Comparison of ENCODE assay signal across 19 cellular contexts in the genomic region with DNA sequence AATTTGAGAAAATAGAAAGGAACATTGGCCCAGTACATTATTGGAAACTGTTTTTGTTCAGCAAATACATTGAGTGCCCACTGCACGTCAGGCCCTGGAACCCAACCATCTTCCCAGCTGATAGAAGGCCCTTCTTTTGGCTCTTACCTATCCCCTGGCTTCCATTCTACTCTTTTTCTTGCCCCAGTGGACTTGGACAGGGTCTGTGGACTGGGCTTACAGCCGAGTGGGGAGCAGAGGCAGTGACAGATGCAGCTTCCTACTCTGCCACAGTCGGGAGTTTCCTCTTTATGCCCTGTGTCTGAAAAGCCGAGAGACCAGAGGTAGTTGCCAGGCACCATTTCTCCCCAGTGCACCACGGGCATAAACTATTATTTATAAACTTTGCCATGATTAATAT.
DNase-seq lines count a peak whose midpoint lies in the region; ATAC-seq, FAIRE-seq and TF ChIP-seq lines count a peak whose summit lies in the region.
"Had no signal": no experiment of that assay in that cellular context is flagged by ENCODE, and none has a peak within 500 bp of the region (broad histone marks: within the 10 kb centered on the region; RNA-seq: fewer than 3 reads in every experiment).

No MANE protein-coding gene starts in this region.

- H3K56ac ChIP-seq in H1 (replicated peaks; ENCODE audit: insufficient read length, low read depth, low read length): no peak overlapping the region

- H4K20me1 ChIP-seq in H1 (replicated peaks in 1 of 2; ENCODE audit: control insufficient read depth in 1 of 2, insufficient read depth in 2 of 2, low read length in 2 of 2): peaks cover 10 to 11% of the 10 kb centered on the region in 2 experiments
- H4K20me1 ChIP-seq in osteoblast (ENCODE audit: insufficient read depth, low read length): peaks cover 5% of the 10 kb centered on the region

- no peak overlapping the region for H2BK15ac ChIP-seq in H1 (ENCODE audit: low read length)

- no peak for TF ChIP-seq RAD21 in H1 (IDR thresholded peaks at IDR 0.05 in 1 of 2, conservative IDR thresholded peaks at IDR 0.05 in 1 of 2; ENCODE audit: low read depth in 2 of 2, low read length in 2 of 2)

- ATAC-seq in HG03039 (IDR thresholded peaks at IDR 0.05; ENCODE audit: unreplicated experiment): no peak
- ATAC-seq: activated CD4-positive, CD25-positive, alpha-beta regulatory T cell treated with anti-CD3 and anti-CD28 coated beads, Interleukin-2, amount 50 U/mL, for 24 hours; stimulated activated naive CD8-positive, alpha-beta T cell treated with anti-CD3 and anti-CD28 coated beads, Interleukin-15, amount 100 ng/mL, for 72 hours had no signal

- no peak for TF ChIP-seq EP300 in H1 (IDR thresholded peaks at IDR 0.05; ENCODE audit: borderline replicate concordance in 1 of 2, low read depth in 2 of 2, low read length in 2 of 2)

- H4K91ac ChIP-seq in H1 (replicated peaks; ENCODE audit: insufficient read length, low read length): no peak overlapping the region

- POLR2A ChIA-PET in H1 (lab: Charles Lee; ENCODE audit: partially characterized antibody): interaction anchor here (0.7 kb wide), 1 partner anchor 39 kb away, joined by 3 read pairs; no protein-coding TSS in a partner anchor

- H3K4me3 ChIP-seq in H1 (ENCODE audit: extremely low read depth in 1 of 4, insufficient read depth in 2 of 4, low read depth in 3 of 4, low read length in 4 of 4) (no peak overlapping the region), osteoblast (ENCODE audit: insufficient read depth, low read length) (no peak overlapping the region), colonic mucosa (no peak overlapping the region)
- H3K4me3 ChIP-seq: lung, smooth muscle cell had no signal

- H3K79me2 ChIP-seq in H1 (ENCODE audit: control insufficient read depth in 1 of 2, insufficient read depth in 2 of 2, low read length in 2 of 2): peaks cover 0 to 82% of the 10 kb centered on the region in 2 experiments; a peak in 3 of 4 replicates
- H3K79me2 ChIP-seq in osteoblast (ENCODE audit: insufficient read depth, low read length): peaks cover 82% of the 10 kb centered on the region

- H4K8ac ChIP-seq in H1 (ENCODE audit: extremely low read depth, insufficient read depth, low read length): 0 out of 2 replicates have a peak overlapping the region, but pooled peaks have one; percentile 11

- H3K27me3 ChIP-seq in H1 (replicated peaks in 1 of 4; ENCODE audit: control insufficient read depth in 3 of 4, extremely low read depth in 1 of 4, insufficient read depth in 3 of 4, low read length in 3 of 4): no peaks in the 10 kb centered on the region
- no peaks in the 10 kb centered on the region for H3K27me3 ChIP-seq in osteoblast (ENCODE audit: insufficient read depth, low read length)
- H3K27me3 ChIP-seq in colonic mucosa: no peaks in the 10 kb centered on the region

- no peak overlapping the region for H3K23ac ChIP-seq in H1 (ENCODE audit: insufficient read length)

- H3K4me2 ChIP-seq in H1 (ENCODE audit: insufficient read depth in 1 of 2, low read depth in 2 of 2, low read length in 2 of 2) (no peak overlapping the region), osteoblast (ENCODE audit: insufficient read depth, low read length) (peak overlapping the region; percentile 62)
- H3K4me2 ChIP-seq: KMS-11, smooth muscle cell had no signal

- DNase-seq in C1 segment of cervical spinal cord (lab: John Stamatoyannopoulos, UW): peak in 10 of 14 donors; percentile 12 to 56 (median 36)
- DNase-seq in NCI-H446 (lab: John Stamatoyannopoulos, UW): peak; percentile 36 to 87
- DNase-seq in H1 (ENCODE audit: low read depth in 1 of 2, low spot score in 2 of 2): no peak
- no peak for DNase-seq in osteoblast (ENCODE audit: insufficient read length, low spot score, missing footprints)
- no peak for DNase-seq in dedifferentiated amniotic fluid mesenchymal stem cell (ENCODE audit: extremely low spot score)
- DNase-seq in activated CD4-positive, alpha-beta T cell treated with anti-CD3 and anti-CD28 coated beads for 1 hour: no peak
- no peak for DNase-seq in colonic mucosa
- DNase-seq: activated naive CD8-positive, alpha-beta T cell treated with anti-CD3 and anti-CD28 coated beads, Interleukin-2, amount 10 ng/mL, durations not matched to agents 7 days and 5 days; DND-41; NCI-H1417 treated with DMSO at 0.1 percent for 48 hours; NCI-H345; stimulated activated naive CD8-positive, alpha-beta T cell treated with anti-CD3 and anti-CD28 coated beads, Interleukin-15, amount 100 ng/mL, for 72 hours; SW 1271 had no signal

- no peak overlapping the region for H3K14ac ChIP-seq in H1 (ENCODE audit: insufficient read length)

- H3K23me2 ChIP-seq in H1 (ENCODE audit: low read depth, low read length): no peaks in the 10 kb centered on the region

- H2AK5ac ChIP-seq in H1 (ENCODE audit: low read depth, low read length): no peak overlapping the region

- H3K36me3 ChIP-seq in H1 (ENCODE audit: control insufficient read depth in 2 of 4, insufficient read depth in 4 of 4, low read length in 3 of 4) (no peaks in the 10 kb centered on the region), osteoblast (ENCODE audit: insufficient read depth, low read length) (no peaks in the 10 kb centered on the region), colonic mucosa (no peaks in the 10 kb centered on the region)

- H3K27ac ChIP-seq in H1 (ENCODE audit: low read depth, low read length) (no peak overlapping the region), osteoblast (ENCODE audit: low read depth, low read length) (peak overlapping the region; percentile 92), colonic mucosa (no peak overlapping the region)
- H3K27ac ChIP-seq: KMS-11 had no signal

- peaks cover 10% of the 10 kb centered on the region for H3K79me1 ChIP-seq in H1 (ENCODE audit: low read depth, low read length)

- H3K9ac ChIP-seq in H1 (replicated peaks in 1 of 4; ENCODE audit: extremely low read depth in 1 of 4, low read depth in 3 of 4, low read length in 3 of 4) (no peak overlapping the region), colonic mucosa (ENCODE audit: low read depth in 2 of 2, low read length in 2 of 2) (no peak overlapping the region)
- H3K9ac ChIP-seq: KMS-11 had no signal

- no peak for TF ChIP-seq CTCF in H1 (IDR thresholded peaks at IDR 0.05; ENCODE audit: control extremely low read depth in 1 of 3, insufficient read depth in 1 of 3, low read depth in 1 of 3, low read length in 3 of 3)
- TF ChIP-seq CTCF in osteoblast (IDR thresholded peaks at IDR 0.05; ENCODE audit: extremely low read depth, low read depth, low read length): no peak
- TF ChIP-seq CTCF in colonic mucosa (IDR thresholded peaks at IDR 0.05): no peak

- H3K4ac ChIP-seq in H1 (replicated peaks; ENCODE audit: insufficient read length, low read depth, low read length): no peak overlapping the region

- no peak overlapping the region for H2BK5ac ChIP-seq in H1 (ENCODE audit: low read depth, low read length)

- CTCF ChIA-PET in H1 (lab: Charles Lee; ENCODE audit: partially characterized antibody): interaction anchor here (0.5 to 6.0 kb wide), 6 partner anchors 11 to 486 kb away, joined by 3 to 47 read pairs (median 3); no protein-coding TSS in a partner anchor

- FAIRE-seq in H1 (lab: Jason Lieb, UNC): no peak
- FAIRE-seq: colon had no signal

- no peaks in the 10 kb centered on the region for H3K9me3 ChIP-seq in H1 (ENCODE audit: insufficient read depth in 2 of 2, low read depth in 1 of 2, low read length in 1 of 2)
- no peaks in the 10 kb centered on the region for H3K9me3 ChIP-seq in osteoblast (ENCODE audit: low read depth, low read length)
- H3K9me3 ChIP-seq in colonic mucosa: no peaks in the 10 kb centered on the region

- whole genome bisulfite sequencing in H1 (ENCODE audit: extremely low coverage in 1 of 2, insufficient coverage in 1 of 2, insufficient read length in 1 of 2, insufficient replicate concordance in 2 of 2, low coverage in 1 of 2, low lambda C conversion rate in 2 of 2, missing lambda C conversion rate in 1 of 2), 2 experiments: 89% methylated on average over 5 of the region's 5 CpGs; no CpG with 5 or more reads in 1 of the 2 experiments

- intact Hi-C loops in colonic mucosa (cut with DNase I): no loop called here

- TF ChIP-seq POLR2A in H1 (IDR thresholded peaks at IDR 0.05; ENCODE audit: control extremely low read depth in 1 of 2, low read depth in 2 of 2, low read length in 2 of 2): no peak

- H2AFZ ChIP-seq in H1 (ENCODE audit: low read length) (no peak overlapping the region), osteoblast (ENCODE audit: low read length) (no peak overlapping the region)

- H3K4me1 ChIP-seq in H1 (replicated peaks in 1 of 4; ENCODE audit: control insufficient read depth in 3 of 4, insufficient read depth in 4 of 4, low read length in 3 of 4) (peaks cover 0 to 3% (median 1%) of the 10 kb centered on the region in 4 experiments; a peak in 3 of 7 replicates), osteoblast (ENCODE audit: insufficient read depth, low read length) (peaks cover 57% of the 10 kb centered on the region), colonic mucosa (peaks cover 13% of the 10 kb centered on the region)

- H3K18ac ChIP-seq in H1 (ENCODE audit: extremely low read depth, low read length): no peak overlapping the region

- no peak overlapping the region for H2BK120ac ChIP-seq in H1 (replicated peaks; ENCODE audit: low read depth, low read length)

- H2BK12ac ChIP-seq in H1 (ENCODE audit: low read depth, low read length): no peak overlapping the region

- H4K5ac ChIP-seq in H1 (ENCODE audit: insufficient read length, low read depth, low read length): no peak overlapping the region

- H2BK20ac ChIP-seq in H1 (ENCODE audit: low read length): no peak overlapping the region

TF ChIP-seq in H1, 55 proteins besides CTCF, POLR2A, EP300 and RAD21 (continues in another document):
- TF ChIP-seq ZNF274 (IDR thresholded peaks at IDR 0.05; ENCODE audit: borderline replicate concordance, extremely low read depth, low read length) (no peak), RXRA (IDR thresholded peaks at IDR 0.05; ENCODE audit: insufficient read depth, low read depth, low read length) (no peak), RNF2 (IDR thresholded peaks at IDR 0.05; ENCODE audit: borderline replicate concordance, low read depth, low read length, missing control alignments, poor library complexity, severe bottlenecking) (no peak), CTBP2 (IDR thresholded peaks at IDR 0.05; ENCODE audit: borderline replicate concordance, insufficient read depth, insufficient read length, low read length) (no peak), KDM5A (IDR thresholded peaks at IDR 0.05; ENCODE audit: low read length) (no peak), HDAC6 (IDR thresholded peaks at IDR 0.05; ENCODE audit: low read depth, low read length) (no peak), MAFK (IDR thresholded peaks at IDR 0.05; ENCODE audit: low read depth, low read length) (no peak), GTF2F1 (IDR thresholded peaks at IDR 0.05; ENCODE audit: borderline replicate concordance, low read depth, low read length) (no peak), CEBPB (IDR thresholded peaks at IDR 0.05; ENCODE audit: low read depth, low read length) (no peak), RFX5 (IDR thresholded peaks at IDR 0.05; ENCODE audit: borderline replicate concordance, low read depth, low read length) (no peak), KDM4A (IDR thresholded peaks at IDR 0.05; ENCODE audit: low read depth, low read length, severe bottlenecking) (no peak), CBX5 (IDR thresholded peaks at IDR 0.05; ENCODE audit: low read depth, low read length) (no peak), TAF1 (IDR thresholded peaks at IDR 0.05; ENCODE audit: low read depth, low read length) (no peak)

Comparison
In these comparisons a context has a peak if more than half of its experiments do, and no peak if none do; other contexts are left out.
1. DNase-seq: peak in C1 segment of cervical spinal cord (10 of 14) and NCI-H446 (2 of 2); none in H1 (0 of 2), osteoblast (single experiment), dedifferentiated amniotic fluid mesenchymal stem cell (single experiment), activated CD4-positive, alpha-beta T cell treated with anti-CD3 and anti-CD28 coated beads for 1 hour (single experiment) and colonic mucosa (single experiment).